In genomic region chrX:22024577-22024976, GRCh38 we compare ENCODE assay signal across 18 cellular contexts. TPM values are rescaled to one million over a fixed set of nuclear protein-coding genes. Genes with fewer than 3 reads are reported as not detected.
"Had no signal": no experiment of that assay in that cellular context is flagged by ENCODE, and none has a peak within 500 bp of the region (broad histone marks: within the 10 kb centered on the region; RNA-seq: fewer than 3 reads in every experiment).

No MANE protein-coding gene starts in this region.

- H3K27ac Mint-ChIP-seq: naive thymus-derived CD4-positive, alpha-beta T cell had no signal

- H3K27me3 Mint-ChIP-seq: naive thymus-derived CD4-positive, alpha-beta T cell had no signal

- H3K27me3 ChIP-seq: esophagus muscularis mucosa, foreskin keratinocyte, heart right ventricle, left lung had no signal

- H3K4me3 Mint-ChIP-seq: naive thymus-derived CD4-positive, alpha-beta T cell had no signal

- ATAC-seq: foreskin keratinocyte; heart right ventricle; left cardiac atrium; left lung; left ventricle myocardium superior; lower lobe of right lung; naive thymus-derived CD4-positive, alpha-beta T cell had no signal

- H3K4me1 ChIP-seq: esophagus muscularis mucosa, foreskin keratinocyte, heart right ventricle, left lung, lower lobe of right lung had no signal

- H3K9me3 ChIP-seq: esophagus muscularis mucosa, left lung, lower lobe of right lung had no signal

- H3K4me3 ChIP-seq: coronary artery, dorsolateral prefrontal cortex, esophagus muscularis mucosa, heart right ventricle, left lung, lower lobe of right lung had no signal

- H3K27ac ChIP-seq: coronary artery, dorsolateral prefrontal cortex, esophagus muscularis mucosa, foreskin keratinocyte, heart right ventricle, left lung, lower lobe of right lung had no signal

- DNase-seq: dermis blood vessel endothelial cell; dorsolateral prefrontal cortex; effector CD4-positive, alpha-beta T cell; effector memory CD4-positive, alpha-beta T cell; foreskin keratinocyte; glutamatergic neuron; head of caudate nucleus; heart right ventricle; hippocampal formation; left cardiac atrium; left lung; left ventricle myocardium superior; lower lobe of right lung; mesenchymal stem cell; midbrain; naive thymus-derived CD4-positive, alpha-beta T cell had no signal

- H3K36me3 ChIP-seq: esophagus muscularis mucosa, heart right ventricle, left lung, lower lobe of right lung had no signal

RNA-seq across cellular contexts. Expression of gene PHEX, which starts 7.5 kb away (rescaled TPM):
- polyA plus RNA-seq: naive thymus-derived CD4-positive, alpha-beta T cell had no signal
